Comparison of ENCODE assay signal across 10 cellular contexts in genomic region chr6:89596056-89596455, GRCh38. TPM values are rescaled to one million over a fixed set of nuclear protein-coding genes. Genes with fewer than 3 reads are reported as not detected.
A peak's percentile ranks its signal among the peaks of the same experiment; 100 is the strongest.
DNase-seq lines count a peak whose midpoint lies in the region; ATAC-seq and TF ChIP-seq lines count a peak whose summit lies in the region.
"Had no signal": no experiment of that assay in that cellular context is flagged by ENCODE, and none has a peak within 500 bp of the region (broad histone marks: within the 10 kb centered on the region; RNA-seq: fewer than 3 reads in every experiment).

No MANE protein-coding gene starts in this region.

- H3K4me3 ChIP-seq in endodermal cell (ENCODE audit: low read length): no peak overlapping the region
- H3K4me3 ChIP-seq: lung had no signal

- H3K36me3 ChIP-seq in endodermal cell (ENCODE audit: control insufficient read depth, insufficient read depth, low read length): peaks cover 37% of the 10 kb centered on the region

- WGBS in endodermal cell (ENCODE audit: insufficient coverage in 1 of 2, insufficient read length in 1 of 2), 2 experiments: 94% methylated on average over 2 of the region's 2 CpGs; no CpG with 5 or more reads in 1 of the 2 experiments

- peaks cover 31% of the 10 kb centered on the region for H3K36me3 Mint-ChIP-seq in activated naive CD4-positive, alpha-beta T cell treated with anti-CD3 and anti-CD28 coated beads, Interleukin-2, amount 10 ng/mL, durations not matched to agents 7 days and 5 days
- H3K36me3 Mint-ChIP-seq in endodermal cell (ENCODE audit: low read depth): peaks cover 50% of the 10 kb centered on the region

- peaks cover 23% of the 10 kb centered on the region for H3K9me3 Mint-ChIP-seq in activated naive CD4-positive, alpha-beta T cell treated with anti-CD3 and anti-CD28 coated beads, Interleukin-2, amount 10 ng/mL, durations not matched to agents 7 days and 5 days
- no peaks in the 10 kb centered on the region for H3K9me3 Mint-ChIP-seq in endodermal cell

- H3K27ac Mint-ChIP-seq in activated naive CD4-positive, alpha-beta T cell treated with anti-CD3 and anti-CD28 coated beads, Interleukin-2, amount 10 ng/mL, durations not matched to agents 7 days and 5 days: peak overlapping the region; percentile 94
- H3K27ac Mint-ChIP-seq in endodermal cell: no peak overlapping the region

- peak; percentile 48 for DNase-seq in activated naive CD4-positive, alpha-beta T cell treated with anti-CD3 and anti-CD28 coated beads, Interleukin-2, amount 10 ng/mL, durations not matched to agents 7 days and 5 days
- no peak for DNase-seq in activated naive CD4-positive, alpha-beta T cell treated with Interleukin-2 at 50 U/mL for 16 hours
- peak; percentile 33 for DNase-seq in NCI-H69 (lab: John Stamatoyannopoulos, UW)
- no peak for DNase-seq in endodermal cell
- DNase-seq in stimulated activated naive CD4-positive, alpha-beta T cell treated with Interleukin-2 at 50 U/mL for 16 hours (lab: John Stamatoyannopoulos, UW): no peak
- DNase-seq in NCI-H2196 (lab: John Stamatoyannopoulos, UW; ENCODE audit: unreplicated experiment): no peak
- DNase-seq in SIG-M5 (lab: John Stamatoyannopoulos, UW): no peak
- DNase-seq: NCI-H510A treated with DMSO at 0.1 percent for 48 hours had no signal

- CTCF ChIA-PET in activated naive CD4-positive, alpha-beta T cell treated with anti-CD3 and anti-CD28 coated beads, Interleukin-2, amount 10 ng/mL, durations not matched to agents 7 days and 5 days (lab: Charles Lee): interaction anchor here (1.0 kb wide), 2 partner anchors 127 to 164 kb away, joined by 3 read pairs; partner anchors contain the start of gene ANKRD6

- no peaks in the 10 kb centered on the region for H3K27me3 ChIP-seq in endodermal cell (ENCODE audit: control insufficient read depth, insufficient read depth, low read length, poor library complexity, severe bottlenecking)

- no peaks in the 10 kb centered on the region for H3K9me3 ChIP-seq in endodermal cell (ENCODE audit: control insufficient read depth, low read length)

- ATAC-seq in HG02798 (IDR thresholded peaks at IDR 0.05; ENCODE audit: poor library complexity, unreplicated experiment): peak; percentile 77

- TF ChIP-seq CTCF in endodermal cell (conservative IDR thresholded peaks at IDR 0.05): no peak

- peaks cover 57% of the 10 kb centered on the region for H3K4me1 Mint-ChIP-seq in activated naive CD4-positive, alpha-beta T cell treated with anti-CD3 and anti-CD28 coated beads, Interleukin-2, amount 10 ng/mL, durations not matched to agents 7 days and 5 days
- peaks cover 40% of the 10 kb centered on the region for H3K4me1 Mint-ChIP-seq in endodermal cell

- H3K4me3 Mint-ChIP-seq in activated naive CD4-positive, alpha-beta T cell treated with anti-CD3 and anti-CD28 coated beads, Interleukin-2, amount 10 ng/mL, durations not matched to agents 7 days and 5 days: no peak overlapping the region
- H3K4me3 Mint-ChIP-seq in endodermal cell: no peak overlapping the region

- H3K27ac ChIP-seq in endodermal cell (ENCODE audit: low read depth, low read length): no peak overlapping the region

- no peaks in the 10 kb centered on the region for H3K27me3 Mint-ChIP-seq in activated naive CD4-positive, alpha-beta T cell treated with anti-CD3 and anti-CD28 coated beads, Interleukin-2, amount 10 ng/mL, durations not matched to agents 7 days and 5 days
- H3K27me3 Mint-ChIP-seq in endodermal cell (ENCODE audit: insufficient read depth): no peaks in the 10 kb centered on the region

- no peak overlapping the region for H3K9ac ChIP-seq in endodermal cell (ENCODE audit: extremely low read depth, low read length, poor library complexity, severe bottlenecking)

- peaks cover 11% of the 10 kb centered on the region for H3K4me1 ChIP-seq in endodermal cell (ENCODE audit: control insufficient read depth, insufficient read depth, low read length)

RNA-seq across cellular contexts. Expression of gene LYRM2, which starts 42.5 kb away (rescaled TPM):
- total RNA-seq in endodermal cell: 10 to 100 TPM; 20.4 to 21.9 TPM
- polyA plus RNA-seq in endodermal cell (2013, experiment 1 of 2): 38.1 TPM
- 39.9 TPM for polyA plus RNA-seq in endodermal cell (2013, experiment 2 of 2)

Comparison
In these comparisons a context has a peak if more than half of its experiments do, and no peak if none do; other contexts are left out.
1. DNase-seq: peak in activated naive CD4-positive, alpha-beta T cell treated with anti-CD3 and anti-CD28 coated beads, Interleukin-2, amount 10 ng/mL, durations not matched to agents 7 days and 5 days (single experiment) and NCI-H69 (single experiment); none in activated naive CD4-positive, alpha-beta T cell treated with Interleukin-2 at 50 U/mL for 16 hours (single experiment), endodermal cell (single experiment), stimulated activated naive CD4-positive, alpha-beta T cell treated with Interleukin-2 at 50 U/mL for 16 hours (single experiment), NCI-H2196 (single experiment) and SIG-M5 (single experiment).